ENCODE assay signal across 8 cellular contexts in the genomic region with DNA sequence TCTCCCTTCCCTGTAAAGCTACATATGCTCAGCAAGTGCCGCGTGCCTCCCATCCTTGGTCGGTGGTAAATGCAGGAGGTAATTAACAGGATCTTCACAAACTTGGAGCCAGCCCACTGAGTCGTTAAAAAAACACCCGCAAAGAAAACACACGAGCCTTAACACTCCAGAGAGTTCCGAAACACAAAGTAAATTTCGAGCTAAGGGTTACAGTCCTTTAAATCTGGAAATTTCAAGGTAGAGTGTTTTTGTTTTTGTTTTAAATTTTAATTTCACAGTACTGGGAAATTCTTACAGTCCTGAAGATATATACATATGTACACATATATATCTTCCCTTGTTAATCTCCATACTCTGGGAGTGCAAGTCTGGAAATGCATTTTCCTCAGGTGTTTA. TPM values are rescaled to one million over a fixed set of nuclear protein-coding genes. Genes with fewer than 3 reads are reported as not detected.
DNase-seq lines count a peak whose midpoint lies in the region; ATAC-seq and TF ChIP-seq lines count a peak whose summit lies in the region.

No MANE protein-coding gene starts in this region.

- peaks cover 4% of the 10 kb centered on the region for H3K27me3 Mint-ChIP-seq in T-helper 2 cell treated with Interferon-gamma antibody and Interleukin-4, amounts not matched to agents 5 μg/mL and 100 μg/mL, for 36 hours (ENCODE audit: low read depth)
- peaks cover 9 to 21% of the 10 kb centered on the region in 2 donors for H3K27me3 Mint-ChIP-seq in stimulated activated naive B cell treated with anti-CD40 and anti-IgM and Interleukin-4, amounts not matched to agents 10 μg/mL and 1 μg/mL and 100 μg/mL, for 72 hours

- TF ChIP-seq CTCF in hepatocyte (IDR thresholded peaks at IDR 0.05; ENCODE audit: poor library complexity), result no peak

- peaks cover 3% of the 10 kb centered on the region for H4K20me1 ChIP-seq in hepatocyte (ENCODE audit: insufficient read depth, poor library complexity, severe bottlenecking)

- H3K9me3 Mint-ChIP-seq in T-helper 2 cell treated with Interferon-gamma antibody and Interleukin-4, amounts not matched to agents 5 μg/mL and 100 μg/mL, for 36 hours, result no peaks in the 10 kb centered on the region
- no peaks in the 10 kb centered on the region for H3K9me3 Mint-ChIP-seq in stimulated activated naive B cell treated with anti-CD40 and anti-IgM and Interleukin-4, amounts not matched to agents 10 μg/mL and 1 μg/mL and 100 μg/mL, for 72 hours

- peaks cover 22% of the 10 kb centered on the region for H3K4me1 Mint-ChIP-seq in T-helper 2 cell treated with Interferon-gamma antibody and Interleukin-4, amounts not matched to agents 5 μg/mL and 100 μg/mL, for 36 hours (ENCODE audit: low read depth)
- peaks cover 11 to 16% of the 10 kb centered on the region in 2 donors for H3K4me1 Mint-ChIP-seq in stimulated activated naive B cell treated with anti-CD40 and anti-IgM and Interleukin-4, amounts not matched to agents 10 μg/mL and 1 μg/mL and 100 μg/mL, for 72 hours

- H3K36me3 Mint-ChIP-seq in T-helper 2 cell treated with Interferon-gamma antibody and Interleukin-4, amounts not matched to agents 5 μg/mL and 100 μg/mL, for 36 hours (ENCODE audit: low read depth), result peaks cover 2% of the 10 kb centered on the region
- no peaks in the 10 kb centered on the region for H3K36me3 Mint-ChIP-seq in stimulated activated naive B cell treated with anti-CD40 and anti-IgM and Interleukin-4, amounts not matched to agents 10 μg/mL and 1 μg/mL and 100 μg/mL, for 72 hours

- H3K9me2 ChIP-seq in hepatocyte (replicated peaks; ENCODE audit: insufficient read depth), result no peaks in the 10 kb centered on the region

- peaks cover 50% of the 10 kb centered on the region for H3K79me2 ChIP-seq in hepatocyte

- H3K36me3 ChIP-seq in hepatocyte (replicated peaks; ENCODE audit: insufficient read depth, low read depth), result no peaks in the 10 kb centered on the region

- peaks cover 27% of the 10 kb centered on the region for H3K4me1 ChIP-seq in hepatocyte (ENCODE audit: insufficient read depth)

- H3K9me3 ChIP-seq in hepatocyte (ENCODE audit: low read depth), result no peaks in the 10 kb centered on the region

- peak overlapping the region; percentile 86 for H3K4me3 ChIP-seq in hepatocyte

- H3K4me3 Mint-ChIP-seq in T-helper 2 cell treated with Interferon-gamma antibody and Interleukin-4, amounts not matched to agents 5 μg/mL and 100 μg/mL, for 36 hours, result peak overlapping the region; percentile 90
- peak overlapping the region; percentile 84 to 85 for H3K4me3 Mint-ChIP-seq in stimulated activated naive B cell treated with anti-CD40 and anti-IgM and Interleukin-4, amounts not matched to agents 10 μg/mL and 1 μg/mL and 100 μg/mL, for 72 hours

- H3K4me2 ChIP-seq in hepatocyte, result peak overlapping the region; percentile 86

- WGBS in hepatocyte (ENCODE audit: low lambda C conversion rate, missing lambda C conversion rate), result 3% methylated on average over 8 of the region's 8 CpGs

- ATAC-seq in stimulated activated naive B cell treated with anti-CD40 and anti-IgM and Interleukin-4, amounts not matched to agents 10 μg/mL and 1 μg/mL and 100 μg/mL, for 72 hours (replicated peaks), result no peak
- ATAC-seq in HG02623 (IDR thresholded peaks at IDR 0.05; ENCODE audit: unreplicated experiment) (no peak), GM19467 (IDR thresholded peaks at IDR 0.05; ENCODE audit: unreplicated experiment) (no peak)

- DNase-seq in DMS79 treated with DMSO at 0.1 percent for 48 hours (lab: John Stamatoyannopoulos, UW) (peak; percentile 76), DMS79 (lab: John Stamatoyannopoulos, UW) (no peak), hepatocyte (ENCODE audit: low spot score) (no peak)
- no peak for DNase-seq in T-helper 2 cell treated with Interferon-gamma antibody and Interleukin-4, amounts not matched to agents 5 μg/mL and 100 μg/mL, for 36 hours (ENCODE audit: low spot score)
- no peak for DNase-seq in stimulated activated naive B cell treated with anti-CD40 and anti-IgM and Interleukin-4, amounts not matched to agents 10 μg/mL and 1 μg/mL and 100 μg/mL, for 72 hours
- no peak for DNase-seq in effector CD4-positive, alpha-beta T cell

- H3K27ac Mint-ChIP-seq in T-helper 2 cell treated with Interferon-gamma antibody and Interleukin-4, amounts not matched to agents 5 μg/mL and 100 μg/mL, for 36 hours, result peak overlapping the region; percentile 86
- peak overlapping the region; percentile 67 for H3K27ac Mint-ChIP-seq in stimulated activated naive B cell treated with anti-CD40 and anti-IgM and Interleukin-4, amounts not matched to agents 10 μg/mL and 1 μg/mL and 100 μg/mL, for 72 hours

- peak overlapping the region; percentile 100 for H3K27ac ChIP-seq in hepatocyte

- H2AFZ ChIP-seq in hepatocyte, result peak overlapping the region; percentile 56

- H3K27me3 ChIP-seq in hepatocyte, result no peaks in the 10 kb centered on the region

RNA-seq across cellular contexts. Expression of a gene that starts 1.1 kb away (rescaled TPM):
- total RNA-seq in hepatocyte, result 28.3 and 38.5 TPM in 2 replicates
- polyA plus RNA-seq in hepatocyte, result 31.2 and 35.7 TPM in 2 replicates
